Comparison of ENCODE assay signal across 12 cellular contexts in the genomic region with DNA sequence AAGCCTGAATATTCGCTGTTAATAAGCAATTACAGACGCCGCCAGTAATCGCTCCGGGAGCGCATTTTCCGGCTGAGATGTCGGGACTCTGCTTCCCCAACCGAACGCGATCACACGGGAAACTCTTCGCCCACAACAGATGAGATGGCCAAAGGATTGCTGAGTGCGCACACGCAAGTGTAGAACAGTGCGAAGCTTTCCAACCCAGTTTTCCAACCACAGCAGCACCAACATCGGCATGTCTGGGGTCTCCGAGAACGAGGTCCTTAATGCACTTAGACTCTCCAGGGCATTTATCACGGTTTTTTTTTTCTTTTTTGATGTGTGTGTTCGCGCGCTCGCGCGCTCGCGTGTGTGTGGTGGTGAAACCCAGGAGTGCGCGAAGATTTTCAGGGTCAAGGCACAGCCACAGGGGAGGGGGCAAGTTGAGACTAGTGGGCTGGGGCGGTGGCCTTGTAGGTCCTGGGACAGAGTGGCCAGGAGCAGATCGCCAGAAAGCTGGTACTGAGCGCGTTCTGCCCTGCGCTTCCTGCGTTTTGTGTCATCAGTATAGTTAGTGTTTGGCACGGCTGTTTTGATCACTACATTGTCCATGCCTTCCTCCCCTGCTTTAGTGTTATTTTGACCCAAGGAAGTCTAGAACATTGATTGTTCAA. TPM values are rescaled to one million over a fixed set of nuclear protein-coding genes. Genes with fewer than 3 reads are reported as not detected.
DNase-seq lines count a peak whose midpoint lies in the region; ATAC-seq lines count a peak whose summit lies in the region.
"Had no signal": no experiment of that assay in that cellular context is flagged by ENCODE, and none has a peak within 500 bp of the region (broad histone marks: within the 10 kb centered on the region; RNA-seq: fewer than 3 reads in every experiment).

No MANE protein-coding gene starts in this region.

- intact Hi-C loops in posterior vena cava (cut with DNase I): no loop called here

- H3K27ac ChIP-seq in iPS-20b (ENCODE audit: low read length): no peak overlapping the region
- H3K27ac ChIP-seq: KMS-11, SJCRH30 had no signal

- peaks cover 94% of the 10 kb centered on the region for H3K27me3 Mint-ChIP-seq in activated naive CD4-positive, alpha-beta T cell treated with anti-CD3 and anti-CD28 coated beads, Interleukin-2, amount 10 ng/mL, durations not matched to agents 7 days and 5 days
- peaks cover 84% of the 10 kb centered on the region for H3K27me3 Mint-ChIP-seq in activated T-cell treated with anti-CD3 and anti-CD28 coated beads, Interleukin-2, amount 50 U/mL, for 72 hours (ENCODE audit: low read depth)
- H3K27me3 Mint-ChIP-seq in stimulated activated memory B cell treated with anti-CD40 and anti-IgM and Interleukin-4, amounts not matched to agents 10 μg/mL and 1 μg/mL and 100 μg/mL, for 72 hours: peaks cover 89% of the 10 kb centered on the region

- H3K9me3 Mint-ChIP-seq in activated naive CD4-positive, alpha-beta T cell treated with anti-CD3 and anti-CD28 coated beads, Interleukin-2, amount 10 ng/mL, durations not matched to agents 7 days and 5 days: no peaks in the 10 kb centered on the region
- no peaks in the 10 kb centered on the region for H3K9me3 Mint-ChIP-seq in activated T-cell treated with anti-CD3 and anti-CD28 coated beads, Interleukin-2, amount 50 U/mL, for 72 hours
- H3K9me3 Mint-ChIP-seq in stimulated activated effector memory CD8-positive, alpha-beta T cell treated with anti-CD3 and anti-CD28 coated beads, Interleukin-12 subunit alpha, Interleukin-12 subunit beta, amount 100 ng/mL, for 72 hours: no peaks in the 10 kb centered on the region
- H3K9me3 Mint-ChIP-seq in stimulated activated memory B cell treated with anti-CD40 and anti-IgM and Interleukin-4, amounts not matched to agents 10 μg/mL and 1 μg/mL and 100 μg/mL, for 72 hours: no peaks in the 10 kb centered on the region

- no peaks in the 10 kb centered on the region for H3K36me3 Mint-ChIP-seq in activated naive CD4-positive, alpha-beta T cell treated with anti-CD3 and anti-CD28 coated beads, Interleukin-2, amount 10 ng/mL, durations not matched to agents 7 days and 5 days
- H3K36me3 Mint-ChIP-seq in activated T-cell treated with anti-CD3 and anti-CD28 coated beads, Interleukin-2, amount 50 U/mL, for 72 hours (ENCODE audit: insufficient read depth in 2 of 2): peaks cover 2 to 4% of the 10 kb centered on the region in 2 donors
- peaks cover 38% of the 10 kb centered on the region for H3K36me3 Mint-ChIP-seq in stimulated activated effector memory CD8-positive, alpha-beta T cell treated with anti-CD3 and anti-CD28 coated beads, Interleukin-12 subunit alpha, Interleukin-12 subunit beta, amount 100 ng/mL, for 72 hours
- no peaks in the 10 kb centered on the region for H3K36me3 Mint-ChIP-seq in stimulated activated memory B cell treated with anti-CD40 and anti-IgM and Interleukin-4, amounts not matched to agents 10 μg/mL and 1 μg/mL and 100 μg/mL, for 72 hours

- no peak for DNase-seq in activated naive CD4-positive, alpha-beta T cell treated with anti-CD3 and anti-CD28 coated beads, Interleukin-2, amount 10 ng/mL, durations not matched to agents 7 days and 5 days
- no peak for DNase-seq in activated naive CD4-positive, alpha-beta T cell (lab: John Stamatoyannopoulos, UW)
- no peak for DNase-seq in activated T-cell treated with anti-CD3 and anti-CD28 coated beads, Interleukin-2, amount 50 U/mL, for 72 hours
- DNase-seq in stimulated activated effector memory CD8-positive, alpha-beta T cell treated with anti-CD3 and anti-CD28 coated beads, Interleukin-12 subunit alpha, Interleukin-12 subunit beta, amount 100 ng/mL, for 72 hours (ENCODE audit: low spot score in 2 of 2): peak in 1 of 2 donors; percentile 58
- DNase-seq in posterior vena cava (ENCODE audit: low spot score): no peak
- DNase-seq: BE2C; SJCRH30; stimulated activated naive CD4-positive, alpha-beta T cell treated with Interleukin-2 at 50 U/mL for 16 hours had no signal

- ATAC-seq in activated T-cell treated with anti-CD3 and anti-CD28 coated beads, Interleukin-2, amount 50 U/mL, for 72 hours (replicated peaks in 1 of 2): no peak
- ATAC-seq in stimulated activated effector memory CD8-positive, alpha-beta T cell treated with anti-CD3 and anti-CD28 coated beads, Interleukin-12 subunit alpha, Interleukin-12 subunit beta, amount 100 ng/mL, for 72 hours: no peak
- no peak for ATAC-seq in stimulated activated memory B cell treated with anti-CD40 and anti-IgM and Interleukin-4, amounts not matched to agents 10 μg/mL and 1 μg/mL and 100 μg/mL, for 72 hours
- no peak for ATAC-seq in HG02885 (IDR thresholded peaks at IDR 0.05; ENCODE audit: poor library complexity, unreplicated experiment)

- H3K4me3 Mint-ChIP-seq in activated naive CD4-positive, alpha-beta T cell treated with anti-CD3 and anti-CD28 coated beads, Interleukin-2, amount 10 ng/mL, durations not matched to agents 7 days and 5 days: peak overlapping the region; percentile 84
- peak overlapping the region; percentile 89 to 90 for H3K4me3 Mint-ChIP-seq in activated T-cell treated with anti-CD3 and anti-CD28 coated beads, Interleukin-2, amount 50 U/mL, for 72 hours
- peak overlapping the region; percentile 95 for H3K4me3 Mint-ChIP-seq in stimulated activated effector memory CD8-positive, alpha-beta T cell treated with anti-CD3 and anti-CD28 coated beads, Interleukin-12 subunit alpha, Interleukin-12 subunit beta, amount 100 ng/mL, for 72 hours
- H3K4me3 Mint-ChIP-seq in stimulated activated memory B cell treated with anti-CD40 and anti-IgM and Interleukin-4, amounts not matched to agents 10 μg/mL and 1 μg/mL and 100 μg/mL, for 72 hours: no peak overlapping the region

- H3K4me1 Mint-ChIP-seq in activated naive CD4-positive, alpha-beta T cell treated with anti-CD3 and anti-CD28 coated beads, Interleukin-2, amount 10 ng/mL, durations not matched to agents 7 days and 5 days: peaks cover 50% of the 10 kb centered on the region
- H3K4me1 Mint-ChIP-seq in activated T-cell treated with anti-CD3 and anti-CD28 coated beads, Interleukin-2, amount 50 U/mL, for 72 hours (ENCODE audit: low read depth): peaks cover 49% of the 10 kb centered on the region
- peaks cover 46% of the 10 kb centered on the region for H3K4me1 Mint-ChIP-seq in stimulated activated effector memory CD8-positive, alpha-beta T cell treated with anti-CD3 and anti-CD28 coated beads, Interleukin-12 subunit alpha, Interleukin-12 subunit beta, amount 100 ng/mL, for 72 hours
- H3K4me1 Mint-ChIP-seq in stimulated activated memory B cell treated with anti-CD40 and anti-IgM and Interleukin-4, amounts not matched to agents 10 μg/mL and 1 μg/mL and 100 μg/mL, for 72 hours: peaks cover 42% of the 10 kb centered on the region

- peaks cover 100% of the 10 kb centered on the region for H3K27me3 ChIP-seq in iPS-20b (ENCODE audit: insufficient read depth, low read length)
- H3K27me3 ChIP-seq: SJCRH30 had no signal

- no peak overlapping the region for H3K9ac ChIP-seq in iPS-20b (ENCODE audit: low read depth, low read length)
- H3K9ac ChIP-seq: KMS-11 had no signal

- peak overlapping the region; percentile 11; the same call in 1 of the 2 replicates for H3K4me3 ChIP-seq in iPS-20b (ENCODE audit: low read length)
- H3K4me3 ChIP-seq: SJCRH30 had no signal

- CTCF ChIA-PET in activated naive CD4-positive, alpha-beta T cell treated with anti-CD3 and anti-CD28 coated beads, Interleukin-2, amount 10 ng/mL, durations not matched to agents 7 days and 5 days (lab: Charles Lee): interaction anchor here (0.8 to 5.8 kb wide), 7 partner anchors 9 to 853 kb away, joined by 3 to 58 read pairs (median 4); no protein-coding TSS in a partner anchor

- H3K36me3 ChIP-seq in iPS-20b (ENCODE audit: insufficient read depth, low read depth, low read length): no peaks in the 10 kb centered on the region
- H3K36me3 ChIP-seq: BE2C, SJCRH30 had no signal

- peak overlapping the region; percentile 55 for H3K27ac Mint-ChIP-seq in activated naive CD4-positive, alpha-beta T cell treated with anti-CD3 and anti-CD28 coated beads, Interleukin-2, amount 10 ng/mL, durations not matched to agents 7 days and 5 days
- peak overlapping the region; percentile 72 for H3K27ac Mint-ChIP-seq in activated T-cell treated with anti-CD3 and anti-CD28 coated beads, Interleukin-2, amount 50 U/mL, for 72 hours
- peak overlapping the region; percentile 98 for H3K27ac Mint-ChIP-seq in stimulated activated effector memory CD8-positive, alpha-beta T cell treated with anti-CD3 and anti-CD28 coated beads, Interleukin-12 subunit alpha, Interleukin-12 subunit beta, amount 100 ng/mL, for 72 hours
- no peak overlapping the region for H3K27ac Mint-ChIP-seq in stimulated activated memory B cell treated with anti-CD40 and anti-IgM and Interleukin-4, amounts not matched to agents 10 μg/mL and 1 μg/mL and 100 μg/mL, for 72 hours

- H3K4me1 ChIP-seq in iPS-20b (ENCODE audit: insufficient read depth, low read length): peaks cover 33% of the 10 kb centered on the region
- H3K4me1 ChIP-seq: BE2C, SJCRH30 had no signal

- no peaks in the 10 kb centered on the region; the same call in 1 of the 2 replicates for H3K9me3 ChIP-seq in iPS-20b (ENCODE audit: insufficient read depth, low read depth, low read length)
- H3K9me3 ChIP-seq: BE2C, SJCRH30 had no signal

RNA-seq across cellular contexts. Expression of a gene that starts 1.8 kb away (rescaled TPM):
- total RNA-seq in activated T-cell treated with anti-CD3 and anti-CD28 coated beads, Interleukin-2, amount 50 U/mL, for 72 hours: 1 to 10 TPM; 1.2 to 7.2 TPM
- under 1 TPM; 0.24 to 0.32 TPM for total RNA-seq in posterior vena cava
- total RNA-seq: SJCRH30 had no signal
